ENCODE assay signal across 18 cellular contexts in genomic region chr7:81812514-81813472, GRCh38. TPM values are rescaled to one million over a fixed set of nuclear protein-coding genes. Genes with fewer than 3 reads are reported as not detected.
A peak's percentile ranks its signal among the peaks of the same experiment; 100 is the strongest.
DNase-seq lines count a peak whose midpoint lies in the region; ATAC-seq and TF ChIP-seq lines count a peak whose summit lies in the region.
"Had no signal": no experiment of that assay in that cellular context is flagged by ENCODE, and none has a peak within 500 bp of the region (broad histone marks: within the 10 kb centered on the region; RNA-seq: fewer than 3 reads in every experiment).

No MANE protein-coding gene starts in this region.

- H3K4me2 ChIP-seq in OCI-LY7 (ENCODE audit: low read length): peak overlapping the region; percentile 37
- H3K4me2 ChIP-seq in GM23338: no peak overlapping the region

- CTCF ChIA-PET in OCI-LY7 (lab: Charles Lee; ENCODE audit: unreplicated experiment): no interaction called here

- TF ChIP-seq POLR2A in breast epithelium (IDR thresholded peaks at IDR 0.05): no peak

- H3K27me3 Mint-ChIP-seq in GM23338 (ENCODE audit: insufficient read depth, low read depth, poor library complexity) (no peaks in the 10 kb centered on the region), T-helper 17 cell (no peaks in the 10 kb centered on the region)
- H3K27me3 Mint-ChIP-seq: activated naive CD8-positive, alpha-beta T cell; CD4-positive, alpha-beta T cell; dendritic cell treated with granulocyte-macrophage colony-stimulating factor and Interleukin-4, amounts not matched to agents 40 ng/mL and 50 ng/mL, for 4 days had no signal

- no peak overlapping the region for H3K4me3 ChIP-seq in OCI-LY7 (ENCODE audit: low read depth, low read length, poor library complexity, severe bottlenecking)
- H3K4me3 ChIP-seq in breast epithelium: no peak overlapping the region
- H3K4me3 ChIP-seq in GM23338: no peak overlapping the region
- H3K4me3 ChIP-seq: HAP-1, left lung, vagina had no signal

- H3K9me3 ChIP-seq in OCI-LY7 (ENCODE audit: low read length) (no peaks in the 10 kb centered on the region), breast epithelium (no peaks in the 10 kb centered on the region), T-helper 17 cell (ENCODE audit: control insufficient read depth, low read length, poor library complexity, severe bottlenecking) (no peaks in the 10 kb centered on the region)
- H3K9me3 ChIP-seq: HAP-1, left lung, vagina had no signal

- no TSS peak for BruUV-seq in OCI-LY7 (replicated peaks; lab: Mats Ljungman, UMichigan)

- H3K4me3 Mint-ChIP-seq in GM23338 (no peak overlapping the region), T-helper 17 cell (no peak overlapping the region)
- H3K4me3 Mint-ChIP-seq: activated naive CD8-positive, alpha-beta T cell; CD4-positive, alpha-beta T cell; dendritic cell treated with granulocyte-macrophage colony-stimulating factor and Interleukin-4, amounts not matched to agents 40 ng/mL and 50 ng/mL, for 4 days had no signal

- H3K27ac ChIP-seq in OCI-LY7 (ENCODE audit: low read depth, low read length, poor library complexity, severe bottlenecking) (no peak overlapping the region), breast epithelium (no peak overlapping the region), GM23338 (ENCODE audit: low read depth) (no peak overlapping the region)
- H3K27ac ChIP-seq: left lung, vagina had no signal

- H3K36me3 Mint-ChIP-seq in GM23338 (ENCODE audit: low read depth) (no peaks in the 10 kb centered on the region), T-helper 17 cell (ENCODE audit: low read depth) (no peaks in the 10 kb centered on the region)
- H3K36me3 Mint-ChIP-seq: activated naive CD8-positive, alpha-beta T cell had no signal

- H3K79me2 ChIP-seq in OCI-LY7 (ENCODE audit: insufficient read depth, low read depth, low read length) (no peaks in the 10 kb centered on the region), GM23338 (replicated peaks; ENCODE audit: insufficient read depth) (no peaks in the 10 kb centered on the region)

- TF ChIP-seq CTCF in OCI-LY7 (conservative IDR thresholded peaks at IDR 0.05; ENCODE audit: low read length) (no peak), breast epithelium (IDR thresholded peaks at IDR 0.05) (no peak), GM23338 (conservative IDR thresholded peaks at IDR 0.05; ENCODE audit: low read depth in 2 of 2) (no peak)

- H3K9me3 Mint-ChIP-seq in GM23338: no peaks in the 10 kb centered on the region
- H3K9me3 Mint-ChIP-seq: dendritic cell treated with granulocyte-macrophage colony-stimulating factor and Interleukin-4, amounts not matched to agents 40 ng/mL and 50 ng/mL, for 4 days had no signal

- DNase-seq in OCI-LY7 (ENCODE audit: low spot score): no peak
- no peak for DNase-seq in breast epithelium (ENCODE audit: low spot score in 2 of 2)
- DNase-seq in GM23338 (ENCODE audit: low spot score): no peak
- DNase-seq in NCI-H446 treated with DMSO at 0.1 percent for 48 hours (lab: John Stamatoyannopoulos, UW): no peak
- DNase-seq in T-helper 17 cell: no peak
- DNase-seq: activated CD8-positive, alpha-beta memory T cell treated with anti-CD3 and anti-CD28 coated beads for 24 hours; CD4-positive, alpha-beta T cell; foreskin melanocyte; left lung; NCI-H774; T-helper 1 cell had no signal

- peak overlapping the region; percentile 30; the same call in 1 of the 2 replicates for H2AFZ ChIP-seq in OCI-LY7 (ENCODE audit: low read length)
- no peak overlapping the region for H2AFZ ChIP-seq in GM23338

- H3K4me1 Mint-ChIP-seq in GM23338 (no peaks in the 10 kb centered on the region), T-helper 17 cell (no peaks in the 10 kb centered on the region)

- H3K36me3 ChIP-seq in OCI-LY7 (ENCODE audit: insufficient read depth, low read length) (no peaks in the 10 kb centered on the region), breast epithelium (no peaks in the 10 kb centered on the region), GM23338 (ENCODE audit: insufficient read depth) (no peaks in the 10 kb centered on the region)
- H3K36me3 ChIP-seq: HAP-1, left lung, vagina had no signal

- intact Hi-C loops in OCI-LY7 (cut with micrococcal nuclease; ENCODE audit: unreplicated experiment): no loop called here
- intact Hi-C loops in breast epithelium (cut with DNase I; ENCODE audit: low total_unique reads): loop anchor here (10.0 kb wide), 1 partner anchor 1592 kb away; no protein-coding TSS in a partner anchor

- H3K27ac Mint-ChIP-seq in GM23338 (no peak overlapping the region), T-helper 17 cell (no peak overlapping the region)
- H3K27ac Mint-ChIP-seq: activated naive CD8-positive, alpha-beta T cell; CD4-positive, alpha-beta T cell; dendritic cell treated with granulocyte-macrophage colony-stimulating factor and Interleukin-4, amounts not matched to agents 40 ng/mL and 50 ng/mL, for 4 days had no signal

- H3F3A ChIP-seq in GM23338 (replicated peaks; ENCODE audit: low read depth): no peaks in the 10 kb centered on the region

- H3K4me1 ChIP-seq in OCI-LY7 (ENCODE audit: insufficient read depth, low read length, poor library complexity, severe bottlenecking): peaks cover 9% of the 10 kb centered on the region
- H3K4me1 ChIP-seq in breast epithelium: no peaks in the 10 kb centered on the region
- H3K4me1 ChIP-seq in GM23338 (ENCODE audit: insufficient read depth): no peaks in the 10 kb centered on the region; the same call in 1 of the 2 replicates
- H3K4me1 ChIP-seq: HAP-1, vagina had no signal

- H3K9me2 ChIP-seq in OCI-LY7 (ENCODE audit: insufficient read depth, low read length): no peaks in the 10 kb centered on the region
- H3K9me2 ChIP-seq in GM23338 (ENCODE audit: insufficient read depth): no peaks in the 10 kb centered on the region

- no peaks in the 10 kb centered on the region for H3K27me3 ChIP-seq in breast epithelium
- no peaks in the 10 kb centered on the region for H3K27me3 ChIP-seq in GM23338 (ENCODE audit: insufficient read depth)
- H3K27me3 ChIP-seq: left lung, vagina had no signal

- POLR2A ChIA-PET in OCI-LY7 (lab: Charles Lee): interaction anchor here (1.0 kb wide), 1 partner anchor 43 kb away, joined by 3 read pairs; no protein-coding TSS in a partner anchor

- ATAC-seq in GM18870 (IDR thresholded peaks at IDR 0.05; ENCODE audit: unreplicated experiment) (peak; percentile 99), GM21529 (IDR thresholded peaks at IDR 0.05; ENCODE audit: unreplicated experiment) (peak; percentile 92), HG03135 (IDR thresholded peaks at IDR 0.05; ENCODE audit: unreplicated experiment) (peak; percentile 81), GM23338 (no peak), T-helper 17 cell (no peak)
- ATAC-seq: left lung had no signal

- H4K20me1 ChIP-seq in OCI-LY7 (ENCODE audit: insufficient read depth, low read length): no peaks in the 10 kb centered on the region
- H4K20me1 ChIP-seq in GM23338 (replicated peaks; ENCODE audit: insufficient read depth): no peaks in the 10 kb centered on the region

TF ChIP-seq in GM23338, 12 proteins besides CTCF, POLR2A, EP300 and RAD21 (continues in another document):
- TF ChIP-seq POLR2AphosphoS5 (IDR thresholded peaks at IDR 0.05; ENCODE audit: low read depth) (no peak), CREB1 (CRISPR knock-in tag; IDR thresholded peaks at IDR 0.05; ENCODE audit: low read depth) (no peak)

RNA-seq across cellular contexts. Expression of gene HGF, which starts 42.9 kb away (rescaled TPM):
- not detected in 2 replicates for total RNA-seq in OCI-LY7 (2014; rRNA removed; shearing (Covaris generic))
- total RNA-seq in OCI-LY7 (2022) (not detected in 2 replicates), breast epithelium (10 to 100 TPM in 1 of 3 donors, 1 to 10 TPM in 2; 8.5 to 15.7 (median 8.6) TPM), T-helper 17 cell (under 1 TPM in 1 of 2 donors, not detected in 1; 0.37 TPM)
- total RNA-seq in GM23338 (2014; rRNA removed; shearing (Covaris generic)): 0.50 and 1.1 TPM in 2 replicates
- polyA plus RNA-seq in GM23338 (2016; fragmentation: Nextera tagmentation; extraction: Ambion mirVana): 0.24 and 0.28 TPM in 2 replicates
- total RNA-seq: CD4-positive, alpha-beta T cell had no signal

Comparison
In these comparisons a context has a peak if more than half of its experiments do, and no peak if none do; other contexts are left out.
1. ATAC-seq: peak in GM18870 (single experiment), GM21529 (single experiment) and HG03135 (single experiment); none in GM23338 (single experiment) and T-helper 17 cell (single experiment).